Comparison of ENCODE assay signal across 14 cellular contexts in genomic region chr7:19405546-19405945, GRCh38.
DNase-seq lines count a peak whose midpoint lies in the region; ATAC-seq and TF ChIP-seq lines count a peak whose summit lies in the region.
"Had no signal": no experiment of that assay in that cellular context is flagged by ENCODE, and none has a peak within 500 bp of the region (broad histone marks: within the 10 kb centered on the region; RNA-seq: fewer than 3 reads in every experiment).

No MANE protein-coding gene starts in this region.

- no peak overlapping the region for H3K27ac Mint-ChIP-seq in T-helper 17 cell
- H3K27ac Mint-ChIP-seq: activated CD8-positive, alpha-beta memory T cell treated with anti-CD3 and anti-CD28 coated beads, Interleukin-2, amount 10 ng/mL, durations not matched to agents 7 days and 5 days had no signal

- H3K4me3 Mint-ChIP-seq in T-helper 17 cell: no peak overlapping the region
- H3K4me3 Mint-ChIP-seq: activated CD8-positive, alpha-beta memory T cell treated with anti-CD3 and anti-CD28 coated beads, Interleukin-2, amount 10 ng/mL, durations not matched to agents 7 days and 5 days; dendritic cell treated with granulocyte-macrophage colony-stimulating factor and Interleukin-4, amounts not matched to agents 40 ng/mL and 50 ng/mL, for 4 days had no signal

- peaks cover 18% of the 10 kb centered on the region for H3K4me1 ChIP-seq in RWPE2 (ENCODE audit: insufficient read depth, poor library complexity, severe bottlenecking)
- H3K4me1 ChIP-seq: thyroid gland had no signal

- no peak overlapping the region for H3K4me3 ChIP-seq in RWPE2 (ENCODE audit: severe bottlenecking)
- H3K4me3 ChIP-seq: thyroid gland had no signal

- H3K36me3 ChIP-seq in RWPE2 (ENCODE audit: low read depth): no peaks in the 10 kb centered on the region
- H3K36me3 ChIP-seq: thyroid gland had no signal

- H3K9me3 ChIP-seq in RWPE2 (ENCODE audit: severe bottlenecking) (no peaks in the 10 kb centered on the region), T-helper 17 cell (ENCODE audit: control insufficient read depth, low read length, poor library complexity, severe bottlenecking) (no peaks in the 10 kb centered on the region)
- H3K9me3 ChIP-seq: thyroid gland had no signal

- no peaks in the 10 kb centered on the region for H3K27me3 ChIP-seq in RWPE2 (ENCODE audit: insufficient read depth, poor library complexity, severe bottlenecking)
- H3K27me3 ChIP-seq: thyroid gland had no signal

- no peaks in the 10 kb centered on the region for H3K27me3 Mint-ChIP-seq in T-helper 17 cell
- H3K27me3 Mint-ChIP-seq: activated CD8-positive, alpha-beta memory T cell treated with anti-CD3 and anti-CD28 coated beads, Interleukin-2, amount 10 ng/mL, durations not matched to agents 7 days and 5 days; dendritic cell treated with granulocyte-macrophage colony-stimulating factor and Interleukin-4, amounts not matched to agents 40 ng/mL and 50 ng/mL, for 4 days had no signal

- peak overlapping the region; percentile 81 for H3K27ac ChIP-seq in RWPE2 (ENCODE audit: poor library complexity, severe bottlenecking)
- H3K27ac ChIP-seq: thyroid gland had no signal

- no peaks in the 10 kb centered on the region for H3K36me3 Mint-ChIP-seq in T-helper 17 cell (ENCODE audit: low read depth)
- H3K36me3 Mint-ChIP-seq: activated CD8-positive, alpha-beta memory T cell treated with anti-CD3 and anti-CD28 coated beads, Interleukin-2, amount 10 ng/mL, durations not matched to agents 7 days and 5 days had no signal

- H3K4me1 Mint-ChIP-seq in T-helper 17 cell: no peaks in the 10 kb centered on the region

- DNase-seq in HCEC 1CT: peak; percentile 89
- DNase-seq in RWPE2 (ENCODE audit: low spot score): no peak
- DNase-seq in fibroblast of peridontal ligament (ENCODE audit: extremely low read depth): peak; percentile 87
- peak; percentile 43 for DNase-seq in stromal cell of bone marrow (ENCODE audit: low read depth)
- DNase-seq in T-helper 17 cell: no peak
- DNase-seq: activated CD8-positive, alpha-beta memory T cell treated with anti-CD3 and anti-CD28 coated beads, Interleukin-2, amount 10 ng/mL, durations not matched to agents 7 days and 5 days; activated naive CD4-positive, alpha-beta T cell treated with anti-CD3 and anti-CD28 coated beads, Interleukin-2, amount 50 U/mL, for 16 hours; left colon; NCI-H1092; small intestine had no signal

- ATAC-seq in RWPE2 (ENCODE audit: low read depth): peak; percentile 40; the same call in 2 of the 3 replicates
- no peak for ATAC-seq in HG03521 (IDR thresholded peaks at IDR 0.05; ENCODE audit: unreplicated experiment)
- ATAC-seq in T-helper 17 cell: no peak
- ATAC-seq in GM21360 (IDR thresholded peaks at IDR 0.05; ENCODE audit: unreplicated experiment): no peak
- ATAC-seq: activated CD8-positive, alpha-beta memory T cell treated with anti-CD3 and anti-CD28 coated beads, Interleukin-2, amount 10 ng/mL, durations not matched to agents 7 days and 5 days; left colon had no signal

- no peak for TF ChIP-seq CTCF in RWPE2 (IDR thresholded peaks at IDR 0.05; ENCODE audit: poor library complexity, severe bottlenecking)

Comparison
In these comparisons a context has a peak if more than half of its experiments do, and no peak if none do; other contexts are left out.
1. DNase-seq: peak in HCEC 1CT (single experiment), fibroblast of peridontal ligament (single experiment) and stromal cell of bone marrow (single experiment); none in RWPE2 (single experiment) and T-helper 17 cell (0 of 3).